ENCODE assay signal across 1 cellular context in the genomic region with DNA sequence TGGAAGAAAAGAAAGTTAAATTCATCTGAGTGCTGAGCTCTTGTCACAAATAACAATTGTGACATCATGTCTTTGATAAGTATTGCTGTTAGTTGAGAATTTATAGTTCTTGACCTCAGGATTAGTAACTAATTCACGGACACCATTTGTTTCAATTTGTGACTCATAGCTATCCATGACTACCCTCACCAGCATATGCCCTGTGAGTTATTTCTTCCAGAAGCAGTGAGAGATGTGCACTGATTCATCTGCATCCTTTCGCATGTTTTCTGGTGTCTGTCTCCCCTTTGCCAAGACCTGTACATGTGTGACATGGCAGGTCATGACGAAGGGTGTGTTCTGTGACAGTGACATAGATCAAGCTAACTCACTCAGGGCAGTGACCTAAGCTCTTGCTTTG.
TF ChIP-seq lines count a peak whose summit lies in the region.

No MANE protein-coding gene starts in this region.

TF ChIP-seq in SK-N-SH, 30 proteins besides CTCF, POLR2A, EP300 and RAD21 (continued from another document):
- TF ChIP-seq REST (IDR thresholded peaks at IDR 0.05; ENCODE audit: low read depth, low read length) (no peak), POLR2AphosphoS5 (IDR thresholded peaks at IDR 0.05; ENCODE audit: low read depth, low read length) (no peak), FOXM1 (IDR thresholded peaks at IDR 0.05; ENCODE audit: low read depth) (no peak), CHD2 (IDR thresholded peaks at IDR 0.05; ENCODE audit: low read length, partially characterized antibody) (no peak), TAF1 (IDR thresholded peaks at IDR 0.05; ENCODE audit: borderline replicate concordance, low read depth, low read length) (no peak), JUND (IDR thresholded peaks at IDR 0.05) (peak; percentile 61), RCOR1 (IDR thresholded peaks at IDR 0.05; ENCODE audit: low read length) (no peak), YY1 (IDR thresholded peaks at IDR 0.05; ENCODE audit: low read depth) (no peak), TEAD4 (IDR thresholded peaks at IDR 0.05; ENCODE audit: borderline replicate concordance, insufficient read depth) (no peak), GATA2 (CRISPR knock-in tag; IDR thresholded peaks at IDR 0.05) (no peak), NRF1 (IDR thresholded peaks at IDR 0.05; ENCODE audit: low read depth, low read length) (no peak), GABPA (IDR thresholded peaks at IDR 0.05; ENCODE audit: low read depth) (no peak), SIN3A (IDR thresholded peaks at IDR 0.05; ENCODE audit: borderline replicate concordance, low read depth, low read length) (no peak)
- TF ChIP-seq, protein P1, sequence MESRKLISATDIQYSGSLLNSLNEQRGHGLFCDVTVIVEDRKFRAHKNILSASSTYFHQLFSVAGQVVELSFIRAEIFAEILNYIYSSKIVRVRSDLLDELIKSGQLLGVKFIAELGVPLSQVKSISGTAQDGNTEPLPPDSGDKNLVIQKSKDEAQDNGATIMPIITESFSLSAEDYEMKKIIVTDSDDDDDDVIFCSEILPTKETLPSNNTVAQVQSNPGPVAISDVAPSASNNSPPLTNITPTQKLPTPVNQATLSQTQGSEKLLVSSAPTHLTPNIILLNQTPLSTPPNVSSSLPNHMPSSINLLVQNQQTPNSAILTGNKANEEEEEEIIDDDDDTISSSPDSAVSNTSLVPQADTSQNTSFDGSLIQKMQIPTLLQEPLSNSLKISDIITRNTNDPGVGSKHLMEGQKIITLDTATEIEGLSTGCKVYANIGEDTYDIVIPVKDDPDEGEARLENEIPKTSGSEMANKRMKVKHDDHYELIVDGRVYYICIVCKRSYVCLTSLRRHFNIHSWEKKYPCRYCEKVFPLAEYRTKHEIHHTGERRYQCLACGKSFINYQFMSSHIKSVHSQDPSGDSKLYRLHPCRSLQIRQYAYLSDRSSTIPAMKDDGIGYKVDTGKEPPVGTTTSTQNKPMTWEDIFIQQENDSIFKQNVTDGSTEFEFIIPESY (IDR thresholded peaks at IDR 0.05; ENCODE audit: borderline replicate concordance, low read depth) = no peak
- TF ChIP-seq, protein P2, sequence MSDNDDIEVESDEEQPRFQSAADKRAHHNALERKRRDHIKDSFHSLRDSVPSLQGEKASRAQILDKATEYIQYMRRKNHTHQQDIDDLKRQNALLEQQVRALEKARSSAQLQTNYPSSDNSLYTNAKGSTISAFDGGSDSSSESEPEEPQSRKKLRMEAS (IDR thresholded peaks at IDR 0.05; ENCODE audit: low read depth) = no peak
